Comparison of ENCODE assay signal across 12 cellular contexts in the genomic region with DNA sequence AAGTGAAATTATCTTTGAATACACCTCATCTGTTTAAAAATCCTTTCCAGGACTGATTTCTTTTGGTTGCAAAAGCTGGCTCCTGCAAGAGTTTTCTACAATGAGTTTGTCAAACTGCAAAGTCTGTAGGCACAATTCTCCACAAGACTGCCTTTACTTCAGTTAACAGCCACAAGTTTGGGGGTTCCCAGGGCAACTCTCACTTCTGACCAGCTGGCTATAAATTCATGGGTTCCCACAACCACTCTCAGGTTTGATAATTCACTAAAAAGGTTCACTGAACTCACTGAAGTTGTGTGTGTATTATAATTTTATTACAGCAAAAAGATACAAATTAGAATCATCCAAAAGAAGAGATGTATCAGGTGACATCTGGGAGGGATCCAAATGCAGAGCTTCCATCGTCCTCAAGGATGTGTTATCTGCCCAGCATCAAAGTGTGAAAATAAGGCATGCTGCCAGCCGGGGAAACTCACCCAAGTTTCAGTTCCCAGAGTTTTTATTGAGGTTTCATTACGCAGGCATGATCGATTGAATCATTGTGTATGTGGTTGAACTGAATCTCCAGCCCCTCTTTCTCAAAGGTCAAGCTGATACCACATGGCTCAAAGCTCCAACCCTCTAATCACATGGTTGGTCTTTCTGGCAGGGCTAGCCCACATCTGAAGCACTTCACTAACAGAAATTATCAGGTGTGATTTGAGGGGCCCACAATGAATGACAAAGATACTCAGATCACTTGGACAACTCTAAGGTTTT. TPM values are rescaled to one million over a fixed set of nuclear protein-coding genes. Genes with fewer than 3 reads are reported as not detected.
DNase-seq lines count a peak whose midpoint lies in the region; ATAC-seq, FAIRE-seq and TF ChIP-seq lines count a peak whose summit lies in the region.
"Had no signal": no experiment of that assay in that cellular context is flagged by ENCODE, and none has a peak within 500 bp of the region (broad histone marks: within the 10 kb centered on the region; RNA-seq: fewer than 3 reads in every experiment).

No MANE protein-coding gene starts in this region.

- intact Hi-C loops in activated B cell treated with CpG ODN at 0.5 μM for 24 hours (cut with micrococcal nuclease), result no loop called here

- no peak for FAIRE-seq in H54 (lab: Jason Lieb, UNC)

- TF ChIP-seq POLR2A in H54 (IDR thresholded peaks at IDR 0.05; ENCODE audit: low read depth, low read length), result no peak

- ATAC-seq in GM18870 (IDR thresholded peaks at IDR 0.05; ENCODE audit: unreplicated experiment), result peak; percentile 89
- peak; percentile 86 for ATAC-seq in GM21526 (IDR thresholded peaks at IDR 0.05; ENCODE audit: low FRiP score, unreplicated experiment)
- peak; percentile 77 for ATAC-seq in HG03064 (IDR thresholded peaks at IDR 0.05; ENCODE audit: low read depth, unreplicated experiment)
- ATAC-seq in activated B cell treated with CpG ODN at 0.5 μM for 24 hours (ENCODE audit: low read depth), result no peak
- no peak for ATAC-seq in T-helper 17 cell

- H3K36me3 Mint-ChIP-seq in activated B cell treated with CpG ODN at 0.5 μM for 24 hours (ENCODE audit: low read depth), result no peaks in the 10 kb centered on the region
- no peaks in the 10 kb centered on the region for H3K36me3 Mint-ChIP-seq in T-helper 17 cell (ENCODE audit: low read depth)

- POLR2A ChIA-PET in activated B cell treated with CpG ODN at 0.5 μM for 24 hours (lab: Charles Lee), result no interaction called here

- no peaks in the 10 kb centered on the region for H3K9me3 ChIP-seq in T-helper 17 cell (ENCODE audit: control insufficient read depth, low read length, poor library complexity, severe bottlenecking)

- peaks cover 10% of the 10 kb centered on the region for H3K4me1 Mint-ChIP-seq in activated B cell treated with CpG ODN at 0.5 μM for 24 hours
- H3K4me1 Mint-ChIP-seq in T-helper 17 cell, result no peaks in the 10 kb centered on the region
- H3K4me1 Mint-ChIP-seq: nephron had no signal

- CTCF ChIA-PET in activated B cell treated with CpG ODN at 0.5 μM for 24 hours (lab: Charles Lee), result interaction anchor here (0.5 kb wide), 1 partner anchor 15 kb away, joined by 4 read pairs; no protein-coding TSS in a partner anchor

- H3K27me3 Mint-ChIP-seq in activated B cell treated with CpG ODN at 0.5 μM for 24 hours (peaks cover 4% of the 10 kb centered on the region), T-helper 17 cell (peaks cover 11% of the 10 kb centered on the region)

- DNase-seq in activated B cell treated with CpG ODN at 0.5 μM for 24 hours (no peak), T-helper 17 cell (no peak), NCI-H2171 (lab: John Stamatoyannopoulos, UW) (no peak), H54 (ENCODE audit: insufficient read length, low spot score) (no peak), NCI-H2029 treated with DMSO at 0.1 percent for 48 hours (lab: John Stamatoyannopoulos, UW) (no peak)
- DNase-seq: aorta; stimulated activated CD4-positive, alpha-beta T cell treated with anti-CD3 and anti-CD28 coated beads, Interleukin-15, amount 100 ng/mL, for 24 hours; SW 1271 had no signal

- H3K4me3 Mint-ChIP-seq in activated B cell treated with CpG ODN at 0.5 μM for 24 hours (no peak overlapping the region), T-helper 17 cell (no peak overlapping the region)
- H3K4me3 Mint-ChIP-seq: nephron had no signal

- H3K9me3 Mint-ChIP-seq in activated B cell treated with CpG ODN at 0.5 μM for 24 hours, result no peaks in the 10 kb centered on the region
- H3K9me3 Mint-ChIP-seq: nephron had no signal

- H3K27ac Mint-ChIP-seq in activated B cell treated with CpG ODN at 0.5 μM for 24 hours (peak overlapping the region; percentile 46), T-helper 17 cell (no peak overlapping the region)
- H3K27ac Mint-ChIP-seq: nephron had no signal

- no peak for TF ChIP-seq CTCF in activated B cell treated with CpG ODN at 0.5 μM for 24 hours (IDR thresholded peaks at IDR 0.05)

RNA-seq across cellular contexts. Expression of a gene that starts 19.0 kb away (rescaled TPM):
- total RNA-seq in activated B cell treated with CpG ODN at 0.5 μM for 24 hours, result 56.8 and 57.2 TPM in 2 replicates
- 100 to 1,000 TPM; 115 to 117 TPM for total RNA-seq in T-helper 17 cell

RNA-seq across cellular contexts. Expression of a gene that starts 23.1 kb away (rescaled TPM):
- total RNA-seq in activated B cell treated with CpG ODN at 0.5 μM for 24 hours (1.9 and 3.6 TPM in 2 replicates), T-helper 17 cell (1 to 10 TPM in 1 of 2 donors, under 1 TPM in 1; 0.52 to 1.5 TPM)

Comparison
In these comparisons a context has a peak if more than half of its experiments do, and no peak if none do; other contexts are left out.
1. ATAC-seq: peak in GM18870 (single experiment), GM21526 (single experiment) and HG03064 (single experiment); none in activated B cell treated with CpG ODN at 0.5 μM for 24 hours (single experiment) and T-helper 17 cell (single experiment).